ENCODE assay signal across 3 cellular contexts in genomic region chr11:9089636-9090035, GRCh38.
TF ChIP-seq lines count a peak whose summit lies in the region.

No MANE protein-coding gene starts in this region.

TF ChIP-seq in SK-N-SH, 30 proteins besides CTCF, POLR2A, EP300 and RAD21 (continued from another document):
- peak; percentile 29; the same call in 1 of the 2 replicates for TF ChIP-seq MXI1 (IDR thresholded peaks at IDR 0.05; ENCODE audit: low read depth, low read length)
- no peak for TF ChIP-seq POLR2AphosphoS5 (IDR thresholded peaks at IDR 0.05; ENCODE audit: low read depth, low read length)
- no peak for TF ChIP-seq GATA2 (CRISPR knock-in tag; IDR thresholded peaks at IDR 0.05)
TF ChIP-seq in SK-N-SH: peak in this region for 1.

TF ChIP-seq in SK-N-SH treated with all-trans-retinoic acid at 6 μM for 48 hours, 23 proteins besides CTCF, POLR2A, EP300 and RAD21:
- TF ChIP-seq, protein P1, sequence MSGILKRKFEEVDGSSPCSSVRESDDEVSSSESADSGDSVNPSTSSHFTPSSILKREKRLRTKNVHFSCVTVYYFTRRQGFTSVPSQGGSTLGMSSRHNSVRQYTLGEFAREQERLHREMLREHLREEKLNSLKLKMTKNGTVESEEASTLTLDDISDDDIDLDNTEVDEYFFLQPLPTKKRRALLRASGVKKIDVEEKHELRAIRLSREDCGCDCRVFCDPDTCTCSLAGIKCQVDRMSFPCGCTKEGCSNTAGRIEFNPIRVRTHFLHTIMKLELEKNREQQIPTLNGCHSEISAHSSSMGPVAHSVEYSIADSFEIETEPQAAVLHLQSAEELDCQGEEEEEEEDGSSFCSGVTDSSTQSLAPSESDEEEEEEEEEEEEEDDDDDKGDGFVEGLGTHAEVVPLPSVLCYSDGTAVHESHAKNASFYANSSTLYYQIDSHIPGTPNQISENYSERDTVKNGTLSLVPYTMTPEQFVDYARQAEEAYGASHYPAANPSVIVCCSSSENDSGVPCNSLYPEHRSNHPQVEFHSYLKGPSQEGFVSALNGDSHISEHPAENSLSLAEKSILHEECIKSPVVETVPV (CRISPR knock-in tag; IDR thresholded peaks at IDR 0.05): no peak
- no peak for TF ChIP-seq ZFP3 (CRISPR knock-in tag; IDR thresholded peaks at IDR 0.05)
- TF ChIP-seq ZNF8 (CRISPR knock-in tag; IDR thresholded peaks at IDR 0.05): no peak
- no peak for TF ChIP-seq ISL1 (CRISPR knock-in tag; IDR thresholded peaks at IDR 0.05)
- no peak for TF ChIP-seq SNAI2 (CRISPR knock-in tag; IDR thresholded peaks at IDR 0.05)
- TF ChIP-seq GLIS3 (CRISPR knock-in tag; IDR thresholded peaks at IDR 0.05): no peak
- TF ChIP-seq RARB (CRISPR knock-in tag; IDR thresholded peaks at IDR 0.05): no peak
- no peak for TF ChIP-seq CSDC2 (CRISPR knock-in tag; IDR thresholded peaks at IDR 0.05)
- no peak for TF ChIP-seq PATZ1 (CRISPR knock-in tag; IDR thresholded peaks at IDR 0.05; ENCODE audit: borderline replicate concordance)
- no peak for TF ChIP-seq OSR1 (CRISPR knock-in tag; IDR thresholded peaks at IDR 0.05)
- TF ChIP-seq ZC3H10 (CRISPR knock-in tag; IDR thresholded peaks at IDR 0.05): no peak
- TF ChIP-seq, protein P2, sequence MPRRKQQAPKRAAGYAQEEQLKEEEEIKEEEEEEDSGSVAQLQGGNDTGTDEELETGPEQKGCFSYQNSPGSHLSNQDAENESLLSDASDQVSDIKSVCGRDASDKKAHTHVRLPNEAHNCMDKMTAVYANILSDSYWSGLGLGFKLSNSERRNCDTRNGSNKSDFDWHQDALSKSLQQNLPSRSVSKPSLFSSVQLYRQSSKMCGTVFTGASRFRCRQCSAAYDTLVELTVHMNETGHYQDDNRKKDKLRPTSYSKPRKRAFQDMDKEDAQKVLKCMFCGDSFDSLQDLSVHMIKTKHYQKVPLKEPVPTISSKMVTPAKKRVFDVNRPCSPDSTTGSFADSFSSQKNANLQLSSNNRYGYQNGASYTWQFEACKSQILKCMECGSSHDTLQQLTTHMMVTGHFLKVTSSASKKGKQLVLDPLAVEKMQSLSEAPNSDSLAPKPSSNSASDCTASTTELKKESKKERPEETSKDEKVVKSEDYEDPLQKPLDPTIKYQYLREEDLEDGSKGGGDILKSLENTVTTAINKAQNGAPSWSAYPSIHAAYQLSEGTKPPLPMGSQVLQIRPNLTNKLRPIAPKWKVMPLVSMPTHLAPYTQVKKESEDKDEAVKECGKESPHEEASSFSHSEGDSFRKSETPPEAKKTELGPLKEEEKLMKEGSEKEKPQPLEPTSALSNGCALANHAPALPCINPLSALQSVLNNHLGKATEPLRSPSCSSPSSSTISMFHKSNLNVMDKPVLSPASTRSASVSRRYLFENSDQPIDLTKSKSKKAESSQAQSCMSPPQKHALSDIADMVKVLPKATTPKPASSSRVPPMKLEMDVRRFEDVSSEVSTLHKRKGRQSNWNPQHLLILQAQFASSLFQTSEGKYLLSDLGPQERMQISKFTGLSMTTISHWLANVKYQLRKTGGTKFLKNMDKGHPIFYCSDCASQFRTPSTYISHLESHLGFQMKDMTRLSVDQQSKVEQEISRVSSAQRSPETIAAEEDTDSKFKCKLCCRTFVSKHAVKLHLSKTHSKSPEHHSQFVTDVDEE (CRISPR knock-in tag; IDR thresholded peaks at IDR 0.05): no peak
- no peak for TF ChIP-seq ZNF70 (CRISPR knock-in tag; IDR thresholded peaks at IDR 0.05)
- TF ChIP-seq POU6F1 (CRISPR knock-in tag; IDR thresholded peaks at IDR 0.05; ENCODE audit: borderline replicate concordance, low read depth): no peak
- TF ChIP-seq ESRRG (CRISPR knock-in tag; IDR thresholded peaks at IDR 0.05): no peak
- no peak for TF ChIP-seq ZFP30 (CRISPR knock-in tag; IDR thresholded peaks at IDR 0.05)
- TF ChIP-seq PPARA (CRISPR knock-in tag; IDR thresholded peaks at IDR 0.05; ENCODE audit: borderline replicate concordance): no peak

TF ChIP-seq in GM12891, 5 proteins besides CTCF, POLR2A, EP300 and RAD21 (continued from another document):
- TF ChIP-seq TAF1 (IDR thresholded peaks at IDR 0.05; ENCODE audit: low read depth, low read length): no peak
- no peak for TF ChIP-seq POU2F2 (IDR thresholded peaks at IDR 0.05; ENCODE audit: low read depth, low read length)
